Comparison of ENCODE assay signal across 23 cellular contexts in genomic region chr13:97743946-97744345, GRCh38.
A peak's percentile ranks its signal among the peaks of the same experiment; 100 is the strongest.
DNase-seq lines count a peak whose midpoint lies in the region; TF ChIP-seq lines count a peak whose summit lies in the region.
"Had no signal": no experiment of that assay in that cellular context is flagged by ENCODE, and none has a peak within 500 bp of the region (broad histone marks: within the 10 kb centered on the region; RNA-seq: fewer than 3 reads in every experiment).

No MANE protein-coding gene starts in this region.

- no peaks in the 10 kb centered on the region for H4K20me1 ChIP-seq in Karpas-422 (ENCODE audit: insufficient read depth, low read depth, low read length)

- H4K12ac ChIP-seq in trophoblast cell (ENCODE audit: low read depth, low read length) = no peak overlapping the region

- no CpG with 5 or more reads among the region's 4 CpGs for WGBS in trophoblast cell (ENCODE audit: extremely low coverage, insufficient coverage, insufficient read length)

- H3K79me2 ChIP-seq in trophoblast cell (ENCODE audit: control insufficient read depth, insufficient read depth, low read length, poor library complexity) (no peaks in the 10 kb centered on the region), Karpas-422 (ENCODE audit: low read length) (no peaks in the 10 kb centered on the region)
- H3K79me2 ChIP-seq: hepatocyte had no signal

- H3K9me3 ChIP-seq in trophoblast cell (ENCODE audit: insufficient read depth, low read depth, low read length) = peaks cover 3% of the 10 kb centered on the region
- no peaks in the 10 kb centered on the region for H3K9me3 ChIP-seq in Karpas-422 (ENCODE audit: low read length)
- H3K9me3 ChIP-seq: lower lobe of right lung, SK-N-SH, transverse colon had no signal

- H3K14ac ChIP-seq in trophoblast cell (ENCODE audit: low read length) = no peak overlapping the region

- no peaks in the 10 kb centered on the region for H3K9me2 ChIP-seq in Karpas-422 (replicated peaks; ENCODE audit: insufficient read depth, low read length)
- H3K9me2 ChIP-seq: SK-N-SH had no signal

- H3K4me3 ChIP-seq in fibroblast of pulmonary artery (replicated peaks; ENCODE audit: low read depth, low read length) (no peak overlapping the region), trophoblast cell (ENCODE audit: low read depth, low read length) (no peak overlapping the region), dorsolateral prefrontal cortex (no peak overlapping the region), Karpas-422 (ENCODE audit: low read length) (no peak overlapping the region)
- H3K4me3 ChIP-seq: hepatocyte, lower lobe of right lung, neural progenitor cell, transverse colon had no signal

- H4K8ac ChIP-seq in trophoblast cell (ENCODE audit: low read depth, low read length) = no peak overlapping the region

- no peak overlapping the region for H4K91ac ChIP-seq in trophoblast cell (ENCODE audit: low read depth, low read length)

- H3K23ac ChIP-seq in trophoblast cell (ENCODE audit: low read length) = peak overlapping the region; percentile 5

- H3K27me3 ChIP-seq in trophoblast cell (ENCODE audit: insufficient read depth, low read length) = no peaks in the 10 kb centered on the region
- no peaks in the 10 kb centered on the region for H3K27me3 ChIP-seq in dorsolateral prefrontal cortex
- no peaks in the 10 kb centered on the region for H3K27me3 ChIP-seq in Karpas-422 (ENCODE audit: low read length)
- H3K27me3 ChIP-seq: hepatocyte, neural progenitor cell, transverse colon had no signal

- H3K36me3 ChIP-seq in trophoblast cell (ENCODE audit: control insufficient read depth in 1 of 2, insufficient read depth in 2 of 2, low read length in 2 of 2) = no peaks in the 10 kb centered on the region
- H3K36me3 ChIP-seq in Karpas-422 (ENCODE audit: insufficient read depth, low read length) = no peaks in the 10 kb centered on the region
- H3K36me3 ChIP-seq: lower lobe of right lung, neural progenitor cell, transverse colon had no signal

- H2BK5ac ChIP-seq in trophoblast cell (ENCODE audit: low read depth, low read length, poor library complexity) = no peak overlapping the region

- H3K4ac ChIP-seq in trophoblast cell (ENCODE audit: low read depth, low read length) = no peak overlapping the region

- H3K9ac ChIP-seq in trophoblast cell (ENCODE audit: low read length) (no peak overlapping the region), Karpas-422 (ENCODE audit: low read length) (no peak overlapping the region)
- H3K9ac ChIP-seq: neural progenitor cell, SK-N-SH had no signal

- H3K4me1 ChIP-seq in trophoblast cell (ENCODE audit: control insufficient read depth in 1 of 2, insufficient read depth in 2 of 2, low read length in 2 of 2) = no peaks in the 10 kb centered on the region
- no peaks in the 10 kb centered on the region for H3K4me1 ChIP-seq in Karpas-422 (ENCODE audit: low read length)
- H3K4me1 ChIP-seq: neural progenitor cell, transverse colon had no signal

- no peak overlapping the region for H3K4me2 ChIP-seq in trophoblast cell (ENCODE audit: low read length)
- no peak overlapping the region for H3K4me2 ChIP-seq in Karpas-422 (ENCODE audit: low read depth, low read length, poor library complexity, severe bottlenecking)
- H3K4me2 ChIP-seq: hepatocyte, neural progenitor cell, SK-N-SH had no signal

- peak; percentile 3 for DNase-seq in EH (ENCODE audit: low read depth)
- peak; percentile 40 for DNase-seq in LHCN-M2 (ENCODE audit: low read depth)
- peak; percentile 63 for DNase-seq in fibroblast of pulmonary artery (ENCODE audit: low read depth)
- DNase-seq in trophoblast cell = no peak
- no peak for DNase-seq in dorsolateral prefrontal cortex
- DNase-seq in Karpas-422 = no peak
- DNase-seq in NCI-H1092 treated with DMSO at 0.1 percent for 48 hours (lab: John Stamatoyannopoulos, UW) = no peak
- DNase-seq: activated CD8-positive, alpha-beta memory T cell treated with anti-CD3 and anti-CD28 coated beads for 24 hours; activated T-cell treated with anti-CD3 and anti-CD28 coated beads, Interleukin-2, amount 50 U/mL, for 24 hours; CD8-positive, alpha-beta memory T cell; cortex of kidney; GDM1; islet precursor cell; KBM-7; lower lobe of right lung; NCI-H187; NCI-H2171 treated with DMSO at 0.1 percent for 48 hours; SK-N-SH; stimulated activated CD8-positive, alpha-beta memory T cell treated with anti-CD3 and anti-CD28 coated beads, Interleukin-4, amount 100 ng/mL, for 48 hours; T-helper 2 cell; transverse colon had no signal

- H3K27ac ChIP-seq in trophoblast cell (ENCODE audit: low read depth, low read length) = no peak overlapping the region
- peak overlapping the region in 11 of 59 donors; percentile 5 to 78 (median 35) for H3K27ac ChIP-seq in dorsolateral prefrontal cortex
- H3K27ac ChIP-seq in Karpas-422 (ENCODE audit: low read length) = no peak overlapping the region
- H3K27ac ChIP-seq: hepatocyte, lower lobe of right lung, neural progenitor cell, transverse colon had no signal

- no peak overlapping the region for H2BK12ac ChIP-seq in trophoblast cell (ENCODE audit: low read length)

- no peak overlapping the region for H2AK5ac ChIP-seq in trophoblast cell (ENCODE audit: low read length)

- intact Hi-C loops in dorsolateral prefrontal cortex (cut with DNase I) = no loop called here

- no peaks in the 10 kb centered on the region for H3K79me1 ChIP-seq in trophoblast cell (ENCODE audit: low read length)

- no peak for TF ChIP-seq CTCF in fibroblast of pulmonary artery (IDR thresholded peaks at IDR 0.05; ENCODE audit: low read length, missing control alignments)
- no peak for TF ChIP-seq CTCF in dorsolateral prefrontal cortex (IDR thresholded peaks at IDR 0.05 in 54 of 56, conservative IDR thresholded peaks at IDR 0.05 in 2 of 56; ENCODE audit: low read depth in 1 of 56, partially characterized antibody in 56 of 56)

- no peak overlapping the region for H2BK120ac ChIP-seq in trophoblast cell (ENCODE audit: insufficient read depth, low read length, poor library complexity)

- H2AFZ ChIP-seq in trophoblast cell (ENCODE audit: insufficient read depth, low read length, poor library complexity) = no peak overlapping the region
- no peak overlapping the region for H2AFZ ChIP-seq in Karpas-422 (ENCODE audit: low read length)
- H2AFZ ChIP-seq: hepatocyte, neural progenitor cell had no signal

- H3K18ac ChIP-seq in trophoblast cell (ENCODE audit: low read length) = no peak overlapping the region

Comparison
In these comparisons a context has a peak if more than half of its experiments do, and no peak if none do; other contexts are left out.
1. DNase-seq: peak in EH (single experiment), LHCN-M2 (single experiment) and fibroblast of pulmonary artery (single experiment); none in trophoblast cell (0 of 2), dorsolateral prefrontal cortex (0 of 10), Karpas-422 (single experiment) and NCI-H1092 treated with DMSO at 0.1 percent for 48 hours (single experiment).